In the genomic region with DNA sequence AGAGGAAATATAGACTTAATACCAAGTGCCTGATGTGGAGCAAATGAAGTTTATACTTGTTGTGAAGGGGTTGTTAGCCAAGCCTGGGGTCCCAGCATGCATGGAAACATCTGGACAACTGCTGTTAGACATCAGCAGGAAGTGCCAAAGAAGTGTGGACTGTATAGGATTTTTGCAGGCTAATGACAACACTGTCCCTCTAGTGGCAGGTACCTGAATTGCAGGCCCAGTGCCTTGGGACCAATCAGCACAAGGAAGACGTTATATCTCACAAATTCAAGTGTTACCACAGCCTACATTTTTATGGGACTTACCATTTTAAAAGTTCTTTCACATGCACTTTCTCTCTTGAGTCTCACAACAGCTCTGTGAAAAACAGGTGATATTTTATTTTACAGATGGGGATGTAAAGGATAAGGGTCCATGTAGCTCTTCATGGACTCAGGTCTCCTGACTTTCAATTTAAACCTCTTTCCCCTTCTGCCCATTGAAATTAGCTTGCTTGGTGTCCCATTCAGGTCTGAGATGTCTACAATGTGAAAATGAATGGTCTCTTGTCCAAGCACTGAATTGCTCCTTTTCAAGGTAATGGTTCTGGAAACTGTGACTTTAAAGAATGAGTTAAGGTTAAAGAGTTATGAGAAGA, we compare ENCODE assay signal across 8 cellular contexts.
DNase-seq lines count a peak whose midpoint lies in the region; ATAC-seq and TF ChIP-seq lines count a peak whose summit lies in the region.

No MANE protein-coding gene starts in this region.

- no peak for TF ChIP-seq POLR2A in suprapubic skin (IDR thresholded peaks at IDR 0.05)

- peaks cover 5% of the 10 kb centered on the region for H3K4me1 Mint-ChIP-seq in activated CD4-positive, alpha-beta T cell treated with anti-CD3 and anti-CD28 coated beads for 36 hours

- H3K9me2 ChIP-seq in MM.1S (replicated peaks; ENCODE audit: insufficient read depth, low read length): no peaks in the 10 kb centered on the region

- no peaks in the 10 kb centered on the region for H3K4me1 ChIP-seq in MM.1S (ENCODE audit: low read length)
- H3K4me1 ChIP-seq in suprapubic skin: peaks cover 6% of the 10 kb centered on the region

- H3K4me3 ChIP-seq in MM.1S (ENCODE audit: low read length): no peak overlapping the region
- no peak overlapping the region for H3K4me3 ChIP-seq in suprapubic skin

- DNase-seq in NOMO-1 (lab: John Stamatoyannopoulos, UW; ENCODE audit: unreplicated experiment in 2 of 2): peak; percentile 18 to 25
- no peak for DNase-seq in NOMO-1 treated with dmso at 0.1 percent for 144 hours (lab: John Stamatoyannopoulos, UW; ENCODE audit: unreplicated experiment)
- DNase-seq in MM.1S: peak; percentile 66
- DNase-seq in activated CD4-positive, alpha-beta T cell treated with anti-CD3 and anti-CD28 coated beads for 36 hours: peak; percentile 81
- peak; percentile 36 to 62 for DNase-seq in dermis microvascular lymphatic vessel endothelial cell (ENCODE audit: low read depth in 2 of 2)
- DNase-seq in myocyte (ENCODE audit: low read depth): peak; percentile 30
- no peak for DNase-seq in suprapubic skin (ENCODE audit: low spot score in 2 of 2)

- H3F3A ChIP-seq in MM.1S (ENCODE audit: insufficient read depth, low read length): no peaks in the 10 kb centered on the region

- peak overlapping the region; percentile 37 for H2AFZ ChIP-seq in MM.1S (ENCODE audit: low read length)

- H3K9me3 ChIP-seq in MM.1S (replicated peaks; ENCODE audit: insufficient read depth, low read length) (no peaks in the 10 kb centered on the region), suprapubic skin (no peaks in the 10 kb centered on the region)

- ATAC-seq in activated CD4-positive, alpha-beta T cell treated with anti-CD3 and anti-CD28 coated beads for 36 hours: peak; percentile 55
- no peak for ATAC-seq in GM21367 (IDR thresholded peaks at IDR 0.05; ENCODE audit: unreplicated experiment)

- no peak for TF ChIP-seq EP300 in suprapubic skin (IDR thresholded peaks at IDR 0.05)

- no peak overlapping the region for H3K4me2 ChIP-seq in MM.1S (ENCODE audit: low read depth, low read length)

- H3K36me3 ChIP-seq in MM.1S (replicated peaks; ENCODE audit: insufficient read depth, low read length) (no peaks in the 10 kb centered on the region), suprapubic skin (no peaks in the 10 kb centered on the region)

- peaks cover 29% of the 10 kb centered on the region for H3K27me3 Mint-ChIP-seq in activated CD4-positive, alpha-beta T cell treated with anti-CD3 and anti-CD28 coated beads for 36 hours

- WGBS in suprapubic skin: 21% methylated on average over 1 of the region's 1 CpG

- H3K79me2 ChIP-seq in MM.1S (ENCODE audit: low read length): no peaks in the 10 kb centered on the region

- POLR2A ChIA-PET in activated CD4-positive, alpha-beta T cell treated with anti-CD3 and anti-CD28 coated beads for 36 hours (lab: Charles Lee): no interaction called here

- CTCF ChIA-PET in activated CD4-positive, alpha-beta T cell treated with anti-CD3 and anti-CD28 coated beads for 36 hours (lab: Charles Lee): interaction anchor here (0.6 to 3.3 kb wide), 12 partner anchors 9 to 321 kb away, joined by 3 to 10 read pairs (median 4); no protein-coding TSS in a partner anchor

- TF ChIP-seq CTCF in MM.1S (IDR thresholded peaks at IDR 0.05; ENCODE audit: low read length) (peak; percentile 99), suprapubic skin (IDR thresholded peaks at IDR 0.05) (peak; percentile 17 to 62)

- no peak overlapping the region for H3K27ac Mint-ChIP-seq in activated CD4-positive, alpha-beta T cell treated with anti-CD3 and anti-CD28 coated beads for 36 hours

- no peak overlapping the region for H3K9ac ChIP-seq in MM.1S (ENCODE audit: low read length)

- no peaks in the 10 kb centered on the region for H3K9me3 Mint-ChIP-seq in activated CD4-positive, alpha-beta T cell treated with anti-CD3 and anti-CD28 coated beads for 36 hours (ENCODE audit: low read depth)

- H3K36me3 Mint-ChIP-seq in activated CD4-positive, alpha-beta T cell treated with anti-CD3 and anti-CD28 coated beads for 36 hours (ENCODE audit: low read depth): no peaks in the 10 kb centered on the region

- H3K4me3 Mint-ChIP-seq in activated CD4-positive, alpha-beta T cell treated with anti-CD3 and anti-CD28 coated beads for 36 hours: no peak overlapping the region

- intact Hi-C loops in activated CD4-positive, alpha-beta T cell treated with anti-CD3 and anti-CD28 coated beads for 36 hours (cut with DNase I, micrococcal nuclease): loop anchor here (1.0 kb wide), 1 partner anchor 235 kb away; no protein-coding TSS in a partner anchor

- H3K27ac ChIP-seq in MM.1S (ENCODE audit: low read length) (no peak overlapping the region), suprapubic skin (no peak overlapping the region)

- H4K20me1 ChIP-seq in MM.1S (ENCODE audit: insufficient read depth, low read length): no peaks in the 10 kb centered on the region

- H3K27me3 ChIP-seq in MM.1S (replicated peaks; ENCODE audit: insufficient read depth, low read length) (no peaks in the 10 kb centered on the region), suprapubic skin (no peaks in the 10 kb centered on the region)

Comparison
In these comparisons a context has a peak if more than half of its experiments do, and no peak if none do; other contexts are left out.
1. DNase-seq: peak in NOMO-1 (2 of 2), MM.1S (single experiment), activated CD4-positive, alpha-beta T cell treated with anti-CD3 and anti-CD28 coated beads for 36 hours (single experiment), dermis microvascular lymphatic vessel endothelial cell (2 of 2) and myocyte (single experiment); none in NOMO-1 treated with dmso at 0.1 percent for 144 hours (single experiment) and suprapubic skin (0 of 2).